ENCODE assay signal across 17 cellular contexts in the genomic region with DNA sequence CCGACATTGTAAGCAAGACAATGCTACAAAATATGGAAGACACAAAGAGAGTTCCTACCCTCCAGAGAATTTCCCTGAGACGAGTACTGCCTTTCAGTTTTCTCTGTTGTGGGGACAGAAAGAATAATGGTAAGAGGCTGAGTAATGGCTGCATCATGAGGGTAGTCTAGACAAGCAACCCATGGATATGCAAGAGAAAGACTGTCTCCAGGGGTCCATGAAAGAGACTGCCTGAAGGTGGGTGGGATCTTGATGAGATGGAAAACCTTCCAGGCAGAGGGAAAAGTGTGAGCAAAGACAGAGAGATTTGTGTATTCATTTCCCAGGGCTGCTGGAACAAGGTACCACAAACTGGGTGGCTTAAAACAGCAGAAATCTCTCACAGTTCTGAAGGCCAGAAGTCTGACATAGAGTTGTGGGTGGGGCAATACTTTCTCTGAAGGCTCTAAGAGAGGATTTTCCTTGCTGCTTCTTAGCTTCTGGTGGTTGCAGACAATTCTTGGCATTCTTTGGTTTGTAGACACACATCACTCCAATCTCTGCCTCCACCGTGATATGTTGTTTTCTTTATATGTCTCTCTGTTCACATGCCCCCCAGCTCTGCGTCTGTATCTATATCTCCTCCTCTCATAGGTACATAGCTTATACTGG.
DNase-seq lines count a peak whose midpoint lies in the region; TF ChIP-seq lines count a peak whose summit lies in the region.
"Had no signal": no experiment of that assay in that cellular context is flagged by ENCODE, and none has a peak within 500 bp of the region (broad histone marks: within the 10 kb centered on the region; RNA-seq: fewer than 3 reads in every experiment).

No MANE protein-coding gene starts in this region.

- DNase-seq in brain microvascular endothelial cell (peak; percentile 93), kidney tubule cell (ENCODE audit: low spot score) (peak; percentile 6), T-helper 9 cell (no peak), NCI-H187 (lab: John Stamatoyannopoulos, UW) (no peak), RWPE1 (ENCODE audit: low spot score) (no peak)
- no peak for DNase-seq in activated CD4-positive, alpha-beta T cell treated with anti-CD3 and anti-CD28 coated beads for 1 hour
- DNase-seq: activated B cell treated with CpG ODN at 0.5 μM for 24 hours; activated CD8-positive, alpha-beta memory T cell treated with anti-CD3 and anti-CD28 coated beads for 24 hours; DMS 273 treated with DMSO at 0.1 percent for 48 hours; endodermal cell; foreskin keratinocyte; left ventricle myocardium inferior; MG63; NCI-H1930; stimulated activated CD4-positive, alpha-beta T cell treated with anti-CD3 and anti-CD28 coated beads, Interleukin-12 subunit alpha, Interleukin-12 subunit beta, amount 100 ng/mL, for 4 hours; tibial artery had no signal

- no peak overlapping the region for H3K4me3 ChIP-seq in HUES48 (ENCODE audit: low read depth, low read length)
- no peak overlapping the region for H3K4me3 ChIP-seq in brain microvascular endothelial cell (ENCODE audit: low read depth, low read length)
- H3K4me3 ChIP-seq: left ventricle myocardium inferior, MG63, tibial artery had no signal

- POLR2A ChIA-PET in RWPE1 (lab: Yijun Ruan, JAX; ENCODE audit: low non-redundant PET), result no interaction called here

- TF ChIP-seq CTCF in brain microvascular endothelial cell (IDR thresholded peaks at IDR 0.05; ENCODE audit: low read depth, low read length, missing control alignments) (no peak), RWPE1 (conservative IDR thresholded peaks at IDR 0.05; ENCODE audit: low read depth) (no peak)

- no peaks in the 10 kb centered on the region for H3K36me3 ChIP-seq in HUES48 (ENCODE audit: control insufficient read depth, insufficient read depth, low read length)
- no peaks in the 10 kb centered on the region for H3K36me3 ChIP-seq in brain microvascular endothelial cell (replicated peaks)
- H3K36me3 ChIP-seq: left ventricle myocardium inferior, MG63, tibial artery had no signal

- in situ Hi-C loops in brain microvascular endothelial cell (cut with HindIII; ENCODE audit: low pct_ligation_motif_present, low sequenced_read_pairs), result loop anchor here (25.0 kb wide), 1 partner anchor 107 kb away; no protein-coding TSS in a partner anchor

- no peaks in the 10 kb centered on the region for H3K27me3 ChIP-seq in HUES48 (ENCODE audit: control insufficient read depth, insufficient read depth, low read length)
- H3K27me3 ChIP-seq in brain microvascular endothelial cell (replicated peaks), result no peaks in the 10 kb centered on the region
- H3K27me3 ChIP-seq: MG63, tibial artery had no signal

- H3K9me3 ChIP-seq in HUES48 (ENCODE audit: control insufficient read depth, insufficient read depth, low read length), result no peaks in the 10 kb centered on the region
- H3K9me3 ChIP-seq: MG63, tibial artery had no signal

- H3K9ac ChIP-seq in HUES48 (ENCODE audit: low read depth, low read length), result no peak overlapping the region

- peak overlapping the region; percentile 78 for H3K27ac ChIP-seq in HUES48 (ENCODE audit: low read depth, low read length)
- H3K27ac ChIP-seq in brain microvascular endothelial cell, result peak overlapping the region; percentile 95
- H3K27ac ChIP-seq in RWPE1, result no peak overlapping the region
- H3K27ac ChIP-seq: foreskin keratinocyte, left ventricle myocardium inferior, tibial artery had no signal

- no peaks in the 10 kb centered on the region for H3K4me1 ChIP-seq in HUES48 (ENCODE audit: control insufficient read depth, insufficient read depth, low read length)
- H3K4me1 ChIP-seq: foreskin keratinocyte, left ventricle myocardium inferior had no signal

- CTCF ChIA-PET in RWPE1 (lab: Yijun Ruan, JAX), result interaction anchor here (0.5 to 0.7 kb wide), 2 partner anchors 9 to 123 kb away, joined by 3 to 5 read pairs; no protein-coding TSS in a partner anchor

Comparison
In these comparisons a context has a peak if more than half of its experiments do, and no peak if none do; other contexts are left out.
1. DNase-seq: peak in brain microvascular endothelial cell (single experiment) and kidney tubule cell (single experiment); none in T-helper 9 cell (single experiment), NCI-H187 (0 of 2), activated CD4-positive, alpha-beta T cell treated with anti-CD3 and anti-CD28 coated beads for 1 hour (single experiment) and RWPE1 (single experiment).